ENCODE assay signal across 8 cellular contexts in genomic region chr1:226763741-226764264, GRCh38. TPM values are rescaled to one million over a fixed set of nuclear protein-coding genes. Genes with fewer than 3 reads are reported as not detected.
A peak's percentile ranks its signal among the peaks of the same experiment; 100 is the strongest.
DNase-seq lines count a peak whose midpoint lies in the region; ATAC-seq and TF ChIP-seq lines count a peak whose summit lies in the region.
"Had no signal": no experiment of that assay in that cellular context is flagged by ENCODE, and none has a peak within 500 bp of the region (broad histone marks: within the 10 kb centered on the region; RNA-seq: fewer than 3 reads in every experiment).

No MANE protein-coding gene starts in this region.

- TSS peak; percentile 75 for BruUV-seq in OCI-LY7 (replicated peaks; lab: Mats Ljungman, UMichigan)

- DNase-seq in GM23248 (peak; percentile 82), OCI-LY7 (ENCODE audit: low spot score) (peak; percentile 57), cardiac fibroblast (ENCODE audit: low read depth in 2 of 2) (peak; percentile 71 to 86), smooth muscle cell of the brain vasculature (ENCODE audit: low read depth, low spot score) (peak; percentile 82), left ventricle myocardium superior (no peak), NCI-H2107 treated with DMSO at 0.1 percent for 48 hours (lab: John Stamatoyannopoulos, UW; ENCODE audit: unreplicated experiment) (no peak)
- DNase-seq: naive thymus-derived CD8-positive, alpha-beta T cell had no signal

- H3K9me3 ChIP-seq in GM23248 (ENCODE audit: low read depth) (no peaks in the 10 kb centered on the region), OCI-LY7 (ENCODE audit: low read length) (no peaks in the 10 kb centered on the region; the same call in 1 of the 2 replicates)

- intact Hi-C loops in OCI-LY7 (cut with micrococcal nuclease; ENCODE audit: unreplicated experiment) (loop anchor here (1.0 to 5.0 kb wide), 3 partner anchors 25 to 63 kb away; partner anchors contain the start of gene ITPKB), left ventricle myocardium superior (cut with micrococcal nuclease) (no loop called here)

- H3K79me2 ChIP-seq in GM23248 (ENCODE audit: insufficient read depth) (no peaks in the 10 kb centered on the region), OCI-LY7 (ENCODE audit: insufficient read depth, low read depth, low read length) (no peaks in the 10 kb centered on the region)

- H3K9me2 ChIP-seq in GM23248 (ENCODE audit: insufficient read depth) = no peaks in the 10 kb centered on the region
- no peaks in the 10 kb centered on the region for H3K9me2 ChIP-seq in OCI-LY7 (ENCODE audit: insufficient read depth, low read length)

- no peak overlapping the region for H2AFZ ChIP-seq in GM23248
- peak overlapping the region; percentile 53 for H2AFZ ChIP-seq in OCI-LY7 (ENCODE audit: low read length)

- no peaks in the 10 kb centered on the region for H3K27me3 ChIP-seq in GM23248 (replicated peaks; ENCODE audit: insufficient read depth)

- no peak overlapping the region for H3K4me3 ChIP-seq in GM23248
- peak overlapping the region; percentile 50 for H3K4me3 ChIP-seq in OCI-LY7 (ENCODE audit: low read depth, low read length, poor library complexity, severe bottlenecking)
- no peak overlapping the region for H3K4me3 ChIP-seq in cardiac fibroblast (replicated peaks in 1 of 2; ENCODE audit: low read depth in 2 of 2, low read length in 2 of 2)

- H3K36me3 ChIP-seq in GM23248 (ENCODE audit: low read depth) (no peaks in the 10 kb centered on the region), OCI-LY7 (ENCODE audit: insufficient read depth, low read length) (no peaks in the 10 kb centered on the region)

- H3K4me2 ChIP-seq in GM23248 (ENCODE audit: unreplicated experiment) = no peak overlapping the region
- peak overlapping the region; percentile 79 for H3K4me2 ChIP-seq in OCI-LY7 (ENCODE audit: low read length)

- no peak overlapping the region for H3K9ac ChIP-seq in GM23248

- in situ Hi-C loops in GM23248 (cut with MboI) = no loop called here

- no peak for ATAC-seq in left ventricle myocardium superior
- ATAC-seq in GM19395 (IDR thresholded peaks at IDR 0.05; ENCODE audit: unreplicated experiment) = no peak

- CTCF ChIA-PET in OCI-LY7 (lab: Charles Lee; ENCODE audit: unreplicated experiment) = interaction anchor here (0.6 to 0.8 kb wide), 2 partner anchors 24 to 51 kb away, joined by 3 read pairs; no protein-coding TSS in a partner anchor

- peaks cover 8% of the 10 kb centered on the region for H3K4me1 ChIP-seq in GM23248 (ENCODE audit: insufficient read depth)
- H3K4me1 ChIP-seq in OCI-LY7 (ENCODE audit: insufficient read depth, low read length, poor library complexity, severe bottlenecking) = peaks cover 55% of the 10 kb centered on the region

- TF ChIP-seq CTCF in OCI-LY7 (conservative IDR thresholded peaks at IDR 0.05; ENCODE audit: low read length) (no peak), cardiac fibroblast (IDR thresholded peaks at IDR 0.05; ENCODE audit: low read depth, low read length) (no peak)

- H3K27ac ChIP-seq in GM23248 = no peak overlapping the region
- H3K27ac ChIP-seq in OCI-LY7 (ENCODE audit: low read depth, low read length, poor library complexity, severe bottlenecking) = peak overlapping the region; percentile 98

- H4K20me1 ChIP-seq in GM23248 (ENCODE audit: insufficient read depth) = no peaks in the 10 kb centered on the region
- H4K20me1 ChIP-seq in OCI-LY7 (ENCODE audit: insufficient read depth, low read length) = no peaks in the 10 kb centered on the region

- 30 to 37% methylated on average over 5 of the region's 5 CpGs for WGBS in GM23248 (ENCODE audit: low coverage in 1 of 2, low lambda C conversion rate in 2 of 2, missing lambda C conversion rate in 2 of 2), 2 experiments

- peaks cover 5% of the 10 kb centered on the region; the same call in 1 of the 2 replicates for H3F3A ChIP-seq in GM23248 (ENCODE audit: insufficient read depth)

- POLR2A ChIA-PET in OCI-LY7 (lab: Charles Lee) = interaction anchor here (0.5 to 2.8 kb wide), 14 partner anchors 9 to 328 kb away, joined by 3 to 33 read pairs (median 4); partner anchors contain the start of gene ITPKB

RNA-seq across cellular contexts. Expression of gene ITPKB, which starts 24.7 kb away (rescaled TPM):
- total RNA-seq in GM23248 (2014; rRNA removed; shearing (Covaris generic)) = 0.86 and 1.6 TPM in 2 replicates
- polyA plus RNA-seq in GM23248 (2016; fragmentation: Nextera tagmentation; extraction: Ambion mirVana) = 0.26 and 0.33 TPM in 2 replicates
- 17.8 and 20.5 TPM in 2 replicates for total RNA-seq in OCI-LY7 (2014; rRNA removed; shearing (Covaris generic))
- 33.3 and 33.4 TPM in 2 replicates for total RNA-seq in OCI-LY7 (2022)
- total RNA-seq in left ventricle myocardium superior = 19.5 TPM

Comparison
In these comparisons a context has a peak if more than half of its experiments do, and no peak if none do; other contexts are left out.
1. DNase-seq: peak in GM23248 (single experiment), OCI-LY7 (single experiment), cardiac fibroblast (2 of 2) and smooth muscle cell of the brain vasculature (single experiment); none in left ventricle myocardium superior (single experiment) and NCI-H2107 treated with DMSO at 0.1 percent for 48 hours (single experiment).